Comparison of ENCODE assay signal across 16 cellular contexts in genomic region chr14:99348816-99349609, GRCh38.
DNase-seq lines count a peak whose midpoint lies in the region; ATAC-seq and TF ChIP-seq lines count a peak whose summit lies in the region.
"Had no signal": no experiment of that assay in that cellular context is flagged by ENCODE, and none has a peak within 500 bp of the region (broad histone marks: within the 10 kb centered on the region; RNA-seq: fewer than 3 reads in every experiment).

No MANE protein-coding gene starts in this region.

- CTCF ChIA-PET in Caco-2 (lab: Charles Lee), result no interaction called here

- WGBS in neuronal stem cell (ENCODE audit: extremely low coverage in 2 of 2, insufficient read length in 2 of 2, insufficient replicate concordance in 1 of 2), 2 donors, result no CpG with 5 or more reads among the region's 18 CpGs

- H3K4me3 ChIP-seq in Caco-2 (ENCODE audit: low read depth, low read length) (no peak overlapping the region), neuronal stem cell (ENCODE audit: low read length in 2 of 2) (no peak overlapping the region)
- H3K4me3 ChIP-seq: ascending aorta had no signal

- H3K14ac ChIP-seq in neuronal stem cell (ENCODE audit: low read length), result no peak overlapping the region

- H2BK12ac ChIP-seq in neuronal stem cell (ENCODE audit: low read length), result no peak overlapping the region

- H3K4ac ChIP-seq in neuronal stem cell (ENCODE audit: low read length), result peak overlapping the region; percentile 40

- H3K4me1 Mint-ChIP-seq in Caco-2 (ENCODE audit: low read depth, unreplicated experiment), result peaks cover 9% of the 10 kb centered on the region
- H3K4me1 Mint-ChIP-seq: activated naive CD4-positive, alpha-beta T cell treated with anti-CD3 and anti-CD28 coated beads, Interleukin-2, amount 10 ng/mL, durations not matched to agents 7 days and 5 days; B cell had no signal

- H3K9me3 ChIP-seq in Caco-2 (no peaks in the 10 kb centered on the region), neuronal stem cell (replicated peaks in 1 of 2; ENCODE audit: control insufficient read depth in 2 of 2, insufficient read depth in 1 of 2, low read depth in 1 of 2, low read length in 2 of 2) (no peaks in the 10 kb centered on the region)
- H3K9me3 ChIP-seq: ascending aorta had no signal

- peak overlapping the region; percentile 61 for H3K27ac Mint-ChIP-seq in Caco-2 (ENCODE audit: unreplicated experiment)
- H3K27ac Mint-ChIP-seq: activated naive CD4-positive, alpha-beta T cell treated with anti-CD3 and anti-CD28 coated beads, Interleukin-2, amount 10 ng/mL, durations not matched to agents 7 days and 5 days; B cell had no signal

- no peak overlapping the region for H3K4me3 Mint-ChIP-seq in Caco-2 (ENCODE audit: unreplicated experiment)
- H3K4me3 Mint-ChIP-seq: activated naive CD4-positive, alpha-beta T cell treated with anti-CD3 and anti-CD28 coated beads, Interleukin-2, amount 10 ng/mL, durations not matched to agents 7 days and 5 days; B cell had no signal

- no peak overlapping the region for H2BK15ac ChIP-seq in neuronal stem cell (ENCODE audit: low read length)

- no peaks in the 10 kb centered on the region for H3K79me1 ChIP-seq in neuronal stem cell (ENCODE audit: low read depth, low read length)

- peak overlapping the region; percentile 78 for H2AK5ac ChIP-seq in neuronal stem cell (ENCODE audit: low read depth, low read length)

- H2BK120ac ChIP-seq in neuronal stem cell (ENCODE audit: low read depth, low read length), result no peak overlapping the region

- H3K27ac ChIP-seq in neuronal stem cell (replicated peaks; ENCODE audit: low read length), result no peak overlapping the region
- H3K27ac ChIP-seq: ascending aorta had no signal

- no peak overlapping the region for H4K91ac ChIP-seq in neuronal stem cell (ENCODE audit: low read depth, low read length, poor library complexity)

- peak overlapping the region; percentile 29 for H2AFZ ChIP-seq in neuronal stem cell (ENCODE audit: low read length)

- no peaks in the 10 kb centered on the region for H3K36me3 Mint-ChIP-seq in Caco-2 (ENCODE audit: insufficient read depth, unreplicated experiment)
- H3K36me3 Mint-ChIP-seq: activated naive CD4-positive, alpha-beta T cell treated with anti-CD3 and anti-CD28 coated beads, Interleukin-2, amount 10 ng/mL, durations not matched to agents 7 days and 5 days had no signal

- POLR2A ChIA-PET in Caco-2 (lab: Charles Lee), result no interaction called here

- intact Hi-C loops in Caco-2 (cut with micrococcal nuclease; ENCODE audit: unreplicated experiment), result no loop called here

- no peak overlapping the region for H4K8ac ChIP-seq in neuronal stem cell (ENCODE audit: low read depth, low read length)

- H3K36me3 ChIP-seq in Caco-2 (ENCODE audit: control insufficient read depth, insufficient read depth, low read length) (no peaks in the 10 kb centered on the region), neuronal stem cell (replicated peaks in 1 of 2; ENCODE audit: control insufficient read depth in 2 of 2, insufficient read depth in 2 of 2, low read length in 2 of 2) (no peaks in the 10 kb centered on the region)
- H3K36me3 ChIP-seq: ascending aorta had no signal

- H3K9ac ChIP-seq in neuronal stem cell (ENCODE audit: low read depth, low read length, poor library complexity), result no peak overlapping the region

- no peak for ATAC-seq in HG02884 (IDR thresholded peaks at IDR 0.05; ENCODE audit: unreplicated experiment)
- ATAC-seq in HG02970 (IDR thresholded peaks at IDR 0.05; ENCODE audit: low FRiP score, unreplicated experiment), result no peak
- ATAC-seq: HepG2, left ventricle myocardium superior had no signal

- H3K27me3 ChIP-seq in Caco-2 (replicated peaks; ENCODE audit: control insufficient read depth, insufficient read depth, low read length), result no peaks in the 10 kb centered on the region
- H3K27me3 ChIP-seq in neuronal stem cell (ENCODE audit: control insufficient read depth in 3 of 3, insufficient read depth in 3 of 3, low read depth in 1 of 3, low read length in 3 of 3), result peaks cover 0 to 25% (median 0%) of the 10 kb centered on the region in 3 experiments
- H3K27me3 ChIP-seq: ascending aorta had no signal

- no peak overlapping the region for H2BK5ac ChIP-seq in neuronal stem cell (ENCODE audit: low read length)

- no peak for TF ChIP-seq CTCF in Caco-2 (IDR thresholded peaks at IDR 0.05; ENCODE audit: insufficient read depth in 1 of 2, low read depth in 1 of 2, low read length in 1 of 2, severe bottlenecking in 1 of 2, unreplicated experiment in 1 of 2)

- BruUV-seq in Caco-2 (replicated peaks; lab: Mats Ljungman, UMichigan), result no TSS peak

- H3K9me3 Mint-ChIP-seq in Caco-2 (ENCODE audit: unreplicated experiment), result no peaks in the 10 kb centered on the region
- H3K9me3 Mint-ChIP-seq: activated naive CD4-positive, alpha-beta T cell treated with anti-CD3 and anti-CD28 coated beads, Interleukin-2, amount 10 ng/mL, durations not matched to agents 7 days and 5 days had no signal

- H3K4me1 ChIP-seq in Caco-2 (peaks cover 9% of the 10 kb centered on the region; the same call in 1 of the 2 replicates), neuronal stem cell (ENCODE audit: control insufficient read depth in 2 of 2, insufficient read depth in 1 of 2, low read depth in 1 of 2, low read length in 2 of 2) (peaks cover 0 to 6% of the 10 kb centered on the region in 2 donors)
- H3K4me1 ChIP-seq: ascending aorta had no signal

- H3K18ac ChIP-seq in neuronal stem cell (ENCODE audit: low read length), result peak overlapping the region; percentile 59

- H3K27me3 Mint-ChIP-seq in Caco-2 (ENCODE audit: insufficient read depth, unreplicated experiment), result peaks cover 2% of the 10 kb centered on the region
- H3K27me3 Mint-ChIP-seq: B cell had no signal

- H3K4me2 ChIP-seq in neuronal stem cell (ENCODE audit: insufficient read depth, low read length, poor library complexity, severe bottlenecking), result no peak overlapping the region

- DNase-seq in Caco-2, result no peak
- DNase-seq in GM04504 (ENCODE audit: low read depth), result peak; percentile 1
- DNase-seq in RPMI7951 (ENCODE audit: low read depth), result peak; percentile 23
- no peak for DNase-seq in neuronal stem cell (ENCODE audit: low spot score)
- DNase-seq in DMS79 (lab: John Stamatoyannopoulos, UW), result no peak
- DNase-seq: activated naive CD4-positive, alpha-beta T cell treated with anti-CD3 and anti-CD28 coated beads, Interleukin-2, amount 10 ng/mL, durations not matched to agents 7 days and 5 days; COR-L47; effector memory CD4-positive, alpha-beta T cell; left ventricle myocardium superior; NCI-H1436; retina had no signal

- peak overlapping the region; percentile 57 for H3K23ac ChIP-seq in neuronal stem cell (ENCODE audit: low read depth, low read length, poor library complexity)

Comparison
In these comparisons a context has a peak if more than half of its experiments do, and no peak if none do; other contexts are left out.
1. DNase-seq: peak in GM04504 (single experiment) and RPMI7951 (single experiment); none in Caco-2 (0 of 2), neuronal stem cell (single experiment) and DMS79 (single experiment).